ENCODE assay signal across 18 cellular contexts in the genomic region with DNA sequence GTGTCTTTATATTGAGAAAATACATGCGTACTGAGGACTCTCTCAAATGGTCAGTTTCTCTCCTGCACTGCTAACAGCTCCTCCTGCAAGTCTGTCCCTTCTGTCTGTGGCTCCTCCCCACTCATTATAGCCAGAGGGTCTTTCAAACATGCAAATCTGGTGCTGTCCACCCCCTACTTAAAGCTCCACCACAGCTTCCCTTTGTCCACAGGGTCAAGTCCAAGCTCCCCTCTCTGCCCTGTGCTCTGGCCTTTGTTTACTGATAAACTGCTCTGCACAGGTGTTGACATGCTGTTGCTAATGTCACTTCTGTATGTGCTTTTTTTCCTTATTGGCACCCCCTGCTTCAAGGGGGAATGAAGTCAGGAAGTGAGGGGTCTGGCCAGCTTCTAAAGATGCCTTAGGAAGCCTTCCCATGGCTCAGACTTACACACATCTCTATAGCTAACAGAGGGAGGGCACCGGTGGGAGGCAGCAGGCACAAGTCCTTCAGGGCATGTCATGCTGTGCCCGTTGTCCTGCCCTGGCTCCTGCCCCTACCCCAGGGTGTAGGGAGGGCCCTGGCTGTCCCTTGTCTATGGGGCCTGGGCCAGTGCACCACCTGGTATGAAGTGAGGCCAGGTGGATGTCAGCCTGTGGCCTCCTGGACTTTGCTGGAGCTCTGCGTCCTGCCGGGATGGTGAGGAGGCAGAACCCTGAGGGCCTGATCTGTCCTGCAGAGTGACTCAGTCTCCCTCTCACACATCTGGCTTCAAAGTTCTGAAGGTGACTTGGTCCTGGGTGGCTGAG. TPM values are rescaled to one million over a fixed set of nuclear protein-coding genes. Genes with fewer than 3 reads are reported as not detected.
A peak's percentile ranks its signal among the peaks of the same experiment; 100 is the strongest.
DNase-seq lines count a peak whose midpoint lies in the region; FAIRE-seq and TF ChIP-seq lines count a peak whose summit lies in the region.
"Had no signal": no experiment of that assay in that cellular context is flagged by ENCODE, and none has a peak within 500 bp of the region (broad histone marks: within the 10 kb centered on the region; RNA-seq: fewer than 3 reads in every experiment).

No MANE protein-coding gene starts in this region.

- FAIRE-seq in small intestine (lab: Jason Lieb, UNC): no peak

- H3K27me3 Mint-ChIP-seq in glutamatergic neuron (ENCODE audit: unreplicated experiment): peaks cover 8% of the 10 kb centered on the region

- peak in 2 of 3 donors; percentile 60 to 70 for DNase-seq in Peyer's patch
- peak; percentile 22 for DNase-seq in left kidney (ENCODE audit: low read depth, low spot score)
- peak; percentile 66 for DNase-seq in small intestine
- no peak for DNase-seq in glutamatergic neuron
- no peak for DNase-seq in NK-92 treated with Interleukin-12 subunit alpha and Interleukin-12 subunit beta, amount 100 ng/mL, for 24 hours (lab: John Stamatoyannopoulos, UW)
- no peak for DNase-seq in SW480 (ENCODE audit: low spot score)
- DNase-seq: activated CD4-positive, alpha-beta T cell treated with anti-CD3 and anti-CD28 coated beads, Interleukin-2, amount 50 U/mL, for 48 hours; activated T-cell treated with anti-CD3 and anti-CD28 coated beads, Interleukin-2, amount 50 U/mL, for 72 hours; effector CD4-positive, alpha-beta T cell; islet precursor cell; Kasumi-1; NCI-H774; RPMI8226; stimulated activated CD4-positive, alpha-beta T cell treated with anti-CD3 and anti-CD28 coated beads, Interleukin-4, amount 100 ng/mL, for 24 hours had no signal

- POLR2A ChIA-PET in HEK293 (lab: Yijun Ruan, JAX): interaction anchor here (0.6 kb wide), 1 partner anchor 114 kb away, joined by 5 read pairs; no protein-coding TSS in a partner anchor

- no peaks in the 10 kb centered on the region for H3K4me1 ChIP-seq in HEK293 (ENCODE audit: control insufficient read depth, insufficient read depth, low read length)
- H3K4me1 ChIP-seq in Peyer's patch: peaks cover 0 to 36% (median 2%) of the 10 kb centered on the region in 4 donors
- H3K4me1 ChIP-seq in small intestine (ENCODE audit: control insufficient read depth in 2 of 2, insufficient read depth in 1 of 2, low read depth in 1 of 2, low read length in 1 of 2): peaks cover 3 to 5% of the 10 kb centered on the region in 2 donors
- H3K4me1 ChIP-seq: parathyroid adenoma had no signal

- H3K4me3 ChIP-seq in HEK293 (ENCODE audit: low read depth, low read length) (no peak overlapping the region), Peyer's patch (no peak overlapping the region), small intestine (ENCODE audit: low read depth in 1 of 2, low read length in 2 of 2) (no peak overlapping the region)
- H3K4me3 ChIP-seq: thoracic aorta had no signal

- no peak for TF ChIP-seq POLR2A in Peyer's patch (IDR thresholded peaks at IDR 0.05)

- H3K27ac ChIP-seq in HEK293 (ENCODE audit: extremely low read depth, low read depth, low read length) (no peak overlapping the region), Peyer's patch (peak overlapping the region in 3 of 4 donors; percentile 63 to 86 (median 82)), small intestine (ENCODE audit: low read depth in 1 of 2, low read length in 1 of 2) (peak overlapping the region; percentile 60 to 82)
- H3K27ac ChIP-seq: parathyroid adenoma, thoracic aorta had no signal

- H3K36me3 Mint-ChIP-seq in glutamatergic neuron (ENCODE audit: unreplicated experiment): no peaks in the 10 kb centered on the region

- H3K27me3 ChIP-seq in Peyer's patch (no peaks in the 10 kb centered on the region), small intestine (ENCODE audit: control insufficient read depth in 2 of 2, insufficient read depth in 2 of 2, low read length in 2 of 2) (no peaks in the 10 kb centered on the region)
- H3K27me3 ChIP-seq: BE2C had no signal

- TF ChIP-seq CTCF in HEK293 (tag by site-specific recombination; IDR thresholded peaks at IDR 0.05) (no peak), Peyer's patch (IDR thresholded peaks at IDR 0.05) (no peak), glutamatergic neuron (IDR thresholded peaks at IDR 0.05; ENCODE audit: partially characterized antibody, unreplicated experiment) (no peak)

- no peak overlapping the region for H3K4me3 Mint-ChIP-seq in glutamatergic neuron (ENCODE audit: unreplicated experiment)
- H3K4me3 Mint-ChIP-seq: activated T-cell treated with anti-CD3 and anti-CD28 coated beads, Interleukin-2, amount 50 U/mL, for 72 hours had no signal

- no peaks in the 10 kb centered on the region for H3K9me3 ChIP-seq in HEK293 (ENCODE audit: control insufficient read depth, insufficient read depth, low read depth, low read length)
- H3K9me3 ChIP-seq in Peyer's patch: no peaks in the 10 kb centered on the region
- no peaks in the 10 kb centered on the region for H3K9me3 ChIP-seq in small intestine (ENCODE audit: control insufficient read depth, low read depth)
- H3K9me3 ChIP-seq: BE2C, thoracic aorta had no signal

- CTCF ChIA-PET in HEK293 (lab: Yijun Ruan, JAX): interaction anchor here (0.8 kb wide), 1 partner anchor 60 kb away, joined by 3 read pairs; no protein-coding TSS in a partner anchor

- peaks cover 7% of the 10 kb centered on the region for H3K4me1 Mint-ChIP-seq in glutamatergic neuron (ENCODE audit: low read depth, unreplicated experiment)

- no peak overlapping the region for H3K27ac Mint-ChIP-seq in glutamatergic neuron (ENCODE audit: unreplicated experiment)
- H3K27ac Mint-ChIP-seq: activated T-cell treated with anti-CD3 and anti-CD28 coated beads, Interleukin-2, amount 50 U/mL, for 72 hours had no signal

- H3K9me3 Mint-ChIP-seq in glutamatergic neuron (ENCODE audit: unreplicated experiment): peaks cover 3% of the 10 kb centered on the region
- H3K9me3 Mint-ChIP-seq: activated T-cell treated with anti-CD3 and anti-CD28 coated beads, Interleukin-2, amount 50 U/mL, for 72 hours had no signal

- H3K36me3 ChIP-seq in HEK293 (ENCODE audit: control insufficient read depth in 2 of 2, insufficient read depth in 1 of 2, low read length in 2 of 2): no peaks in the 10 kb centered on the region
- no peaks in the 10 kb centered on the region for H3K36me3 ChIP-seq in Peyer's patch
- H3K36me3 ChIP-seq in small intestine (ENCODE audit: control insufficient read depth in 2 of 2, insufficient read depth in 2 of 2, low read length in 2 of 2): no peaks in the 10 kb centered on the region
- H3K36me3 ChIP-seq: BE2C, thoracic aorta had no signal

- WGBS in small intestine, 3 donors: 33 to 69% (median 49%) methylated on average over 5 of the region's 5 CpGs

TF ChIP-seq in HEK293, 187 proteins besides CTCF, POLR2A, EP300 and RAD21:
- TF ChIP-seq ZBTB20 (tag by site-specific recombination; IDR thresholded peaks at IDR 0.05) (no peak), ZNF48 (tag by site-specific recombination; IDR thresholded peaks at IDR 0.05) (no peak), ZXDB (tag by site-specific recombination; IDR thresholded peaks at IDR 0.05) (no peak), ZSCAN30 (tag by site-specific recombination; IDR thresholded peaks at IDR 0.05) (no peak), WT1 (tag by site-specific recombination; IDR thresholded peaks at IDR 0.05) (no peak), ZNF23 (tag by site-specific recombination; IDR thresholded peaks at IDR 0.05; ENCODE audit: borderline replicate concordance) (no peak), ZIC2 (tag by site-specific recombination; IDR thresholded peaks at IDR 0.05) (peak; percentile 91)
TF ChIP-seq in HEK293: peak in this region for 1.

RNA-seq across cellular contexts. Expression of gene GPR37L1, which starts 47.5 kb away (rescaled TPM):
- total RNA-seq in Peyer's patch (under 1 TPM in 3 of 4 donors, not detected in 1; 0.18 to 0.95 (median 0.27) TPM), glutamatergic neuron (ENCODE audit: unreplicated experiment) (not detected)
- polyA plus RNA-seq in small intestine: under 1 TPM in 2 of 3 donors, not detected in 1; 0.22 to 0.37 TPM
- total RNA-seq: activated T-cell treated with anti-CD3 and anti-CD28 coated beads, Interleukin-2, amount 50 U/mL, for 72 hours; thoracic aorta had no signal

Comparison
In these comparisons a context has a peak if more than half of its experiments do, and no peak if none do; other contexts are left out.
1. DNase-seq: peak in Peyer's patch (2 of 3), left kidney (single experiment) and small intestine (single experiment); none in glutamatergic neuron (single experiment), NK-92 treated with Interleukin-12 subunit alpha and Interleukin-12 subunit beta, amount 100 ng/mL, for 24 hours (single experiment) and SW480 (single experiment).